Comparison of ENCODE assay signal across 9 cellular contexts in genomic region chr13:76383671-76384461, GRCh38.
DNase-seq lines count a peak whose midpoint lies in the region; ATAC-seq and TF ChIP-seq lines count a peak whose summit lies in the region.
"Had no signal": no experiment of that assay in that cellular context is flagged by ENCODE, and none has a peak within 500 bp of the region (broad histone marks: within the 10 kb centered on the region; RNA-seq: fewer than 3 reads in every experiment).

No MANE protein-coding gene starts in this region.

- TF ChIP-seq CTCF in Panc1 (IDR thresholded peaks at IDR 0.05) (no peak), epithelial cell of esophagus (IDR thresholded peaks at IDR 0.05; ENCODE audit: insufficient read depth, low read depth, low read length, missing control alignments) (no peak)

- CTCF ChIA-PET in Panc1 (lab: Charles Lee): no interaction called here

- no peaks in the 10 kb centered on the region for H3K9me3 ChIP-seq in Panc1 (ENCODE audit: control insufficient read depth, insufficient read depth, low read depth, low read length)

- no peaks in the 10 kb centered on the region for H3K4me1 ChIP-seq in Panc1 (ENCODE audit: control insufficient read depth, insufficient read depth, low read length)

- no peak overlapping the region for H3K4me3 ChIP-seq in Panc1 (ENCODE audit: low read depth in 2 of 2, low read length in 2 of 2)
- no peak overlapping the region for H3K4me3 ChIP-seq in epithelial cell of esophagus (ENCODE audit: low read length)

- in situ Hi-C loops in Panc1 (cut with HindIII; ENCODE audit: low pct_unique_long_range_greater_than_20kb, low sequenced_read_pairs): no loop called here

- H3K36me3 ChIP-seq in Panc1 (ENCODE audit: control insufficient read depth, insufficient read depth, low read length): no peaks in the 10 kb centered on the region; the same call in 1 of the 2 replicates

- POLR2A ChIA-PET in Panc1 (lab: Charles Lee): no interaction called here

- BruUV-seq in Panc1 (replicated peaks; lab: Mats Ljungman, UMichigan): no TSS peak

- intact Hi-C loops in Panc1 (cut with micrococcal nuclease; ENCODE audit: unreplicated experiment): no loop called here

- H3K27ac ChIP-seq in Panc1 (ENCODE audit: low read length): no peak overlapping the region

- DNase-seq in EH (ENCODE audit: low read depth) (peak; percentile 80), Panc1 (ENCODE audit: low read depth, low spot score) (peak; percentile 17), epithelial cell of esophagus (ENCODE audit: low read depth) (peak; percentile 81), pons (ENCODE audit: low spot score) (peak; percentile 55), iPS-NIHi11 (ENCODE audit: low spot score) (no peak), DMS79 (lab: John Stamatoyannopoulos, UW) (no peak), NOMO-1 (lab: John Stamatoyannopoulos, UW; ENCODE audit: unreplicated experiment in 2 of 2) (no peak)
- DNase-seq in stimulated activated CD4-positive, alpha-beta T cell treated with anti-CD3 and anti-CD28 coated beads, Interleukin-15, amount 100 ng/mL, for 24 hours: no peak
- DNase-seq: stimulated activated CD4-positive, alpha-beta T cell treated with anti-CD3 and anti-CD28 coated beads, Interleukin-2, amount 100 ng/mL, for 24 hours had no signal

- peak; percentile 73 for ATAC-seq in Panc1

- no peaks in the 10 kb centered on the region for H3K27me3 ChIP-seq in Panc1 (ENCODE audit: control insufficient read depth, insufficient read depth, low read length)

Comparison
In these comparisons a context has a peak if more than half of its experiments do, and no peak if none do; other contexts are left out.
1. DNase-seq: peak in EH (single experiment), Panc1 (single experiment), epithelial cell of esophagus (single experiment) and pons (single experiment); none in iPS-NIHi11 (single experiment), DMS79 (single experiment), NOMO-1 (0 of 2) and stimulated activated CD4-positive, alpha-beta T cell treated with anti-CD3 and anti-CD28 coated beads, Interleukin-15, amount 100 ng/mL, for 24 hours (single experiment).